11 cellular contexts compared by ENCODE assay signal in genomic region chr17:48615212-48615962, GRCh38. TPM values are rescaled to one million over a fixed set of nuclear protein-coding genes. Genes with fewer than 3 reads are reported as not detected.
DNase-seq lines count a peak whose midpoint lies in the region; ATAC-seq and TF ChIP-seq lines count a peak whose summit lies in the region.
"Had no signal": no experiment of that assay in that cellular context is flagged by ENCODE, and none has a peak within 500 bp of the region (broad histone marks: within the 10 kb centered on the region; RNA-seq: fewer than 3 reads in every experiment).

Gene HOXB8 (minus strand): TSS chr17:48615292. CDS start chr17:48614704, 588 bp downstream.

- no peaks in the 10 kb centered on the region for H3K9me3 Mint-ChIP-seq in effector memory CD8-positive, alpha-beta T cell

- H3K4me3 ChIP-seq in psoas muscle: peak within 1 kb of the TSS; percentile 77

- no peaks in the 10 kb centered on the region for H3K9me3 ChIP-seq in psoas muscle

- H3K4me1 ChIP-seq in psoas muscle: peaks cover 11% of the 10 kb centered on the region
- H3K4me1 ChIP-seq: parathyroid adenoma had no signal

- no peaks in the 10 kb centered on the region for H3K36me3 ChIP-seq in psoas muscle (ENCODE audit: insufficient read depth in 1 of 2, low read depth in 1 of 2)

- intact Hi-C loops in psoas muscle (cut with DNase I): loop anchor here (5.0 kb wide), 3 partner anchors 263 to 308 kb away; no protein-coding TSS in a partner anchor

- 19 to 22% (median 19%) methylated on average over 31 to 34 of the region's 34 CpGs for WGBS in psoas muscle, 3 donors

- H3K27me3 ChIP-seq in psoas muscle (ENCODE audit: insufficient read depth in 3 of 3, low read length in 2 of 3): peaks cover 5 to 97% (median 56%) of the 10 kb centered on the region in 3 donors

- no peak within 1 kb of the TSS for H3K27ac ChIP-seq in psoas muscle
- H3K27ac ChIP-seq: parathyroid adenoma had no signal

- peaks cover 45 to 47% of the 10 kb centered on the region in 2 donors for H3K4me1 Mint-ChIP-seq in effector memory CD8-positive, alpha-beta T cell (ENCODE audit: low read depth in 2 of 2)

- peak within 1 kb of the TSS in 1 of 2 donors; percentile 74 for H3K27ac Mint-ChIP-seq in effector memory CD8-positive, alpha-beta T cell

- peak; percentile 17 for DNase-seq in COLO668 (lab: John Stamatoyannopoulos, UW; ENCODE audit: unreplicated experiment)
- DNase-seq in LoVo (ENCODE audit: low spot score): peak; percentile 58
- no peak for DNase-seq in effector memory CD8-positive, alpha-beta T cell
- DNase-seq in psoas muscle: no peak
- DNase-seq in stimulated activated CD4-positive, alpha-beta T cell treated with anti-CD3 and anti-CD28 coated beads, Interleukin-4, amount 100 ng/mL, for 24 hours: no peak
- DNase-seq: amygdala had no signal

- no peak for TF ChIP-seq CTCF in psoas muscle (IDR thresholded peaks at IDR 0.05)

- no peak for ATAC-seq in effector memory CD8-positive, alpha-beta T cell (replicated peaks)
- ATAC-seq in psoas muscle (no peak), GM19455 (IDR thresholded peaks at IDR 0.05; ENCODE audit: unreplicated experiment) (no peak), HG02571 (IDR thresholded peaks at IDR 0.05; ENCODE audit: unreplicated experiment) (no peak), GM18909 (IDR thresholded peaks at IDR 0.05; ENCODE audit: poor library complexity, unreplicated experiment) (no peak)

- peaks cover 80 to 99% of the 10 kb centered on the region in 2 donors for H3K27me3 Mint-ChIP-seq in effector memory CD8-positive, alpha-beta T cell

- H3K36me3 Mint-ChIP-seq in effector memory CD8-positive, alpha-beta T cell (ENCODE audit: insufficient read depth): peaks cover 40% of the 10 kb centered on the region

- H3K4me3 Mint-ChIP-seq in effector memory CD8-positive, alpha-beta T cell: peak within 1 kb of the TSS; percentile 98 to 99

RNA-seq across cellular contexts. Expression of gene HOXB8, which starts in this region (rescaled TPM):
- not detected for total RNA-seq in psoas muscle
- polyA plus RNA-seq in psoas muscle: under 1 TPM; 0.05 to 0.10 (median 0.08) TPM
- total RNA-seq: T-helper 2 cell treated with Interferon-gamma antibody and Interleukin-4, amounts not matched to agents 100 ng/mL and 5 ng/mL, for 36 hours had no signal

Comparison
In these comparisons a context has a peak if more than half of its experiments do, and no peak if none do; other contexts are left out.
1. DNase-seq: peak in COLO668 (single experiment) and LoVo (single experiment); none in effector memory CD8-positive, alpha-beta T cell (0 of 3), psoas muscle (0 of 2) and stimulated activated CD4-positive, alpha-beta T cell treated with anti-CD3 and anti-CD28 coated beads, Interleukin-4, amount 100 ng/mL, for 24 hours (single experiment).